7 cellular contexts compared by ENCODE assay signal in genomic region chr17:1764705-1765104, GRCh38. TPM values are rescaled to one million over a fixed set of nuclear protein-coding genes. Genes with fewer than 3 reads are reported as not detected.
DNase-seq lines count a peak whose midpoint lies in the region; ATAC-seq, FAIRE-seq and TF ChIP-seq lines count a peak whose summit lies in the region.
"Not testable (repeated sequence)": the region's sequence is repeated elsewhere in the genome, so short reads cannot be mapped to it uniquely, and the experiment has no call there.

No MANE protein-coding gene starts in this region.

- TF ChIP-seq CTCF in WTC11 (IDR thresholded peaks at IDR 0.05); endothelial cell of umbilical vein (IDR thresholded peaks at IDR 0.05; ENCODE audit: extremely low read depth in 1 of 2, insufficient read depth in 1 of 2, low read depth in 1 of 2, low read length in 2 of 2); keratinocyte (optimal IDR thresholded peaks at IDR 0.05 in 1 of 3, IDR thresholded peaks at IDR 0.05 in 1 of 3, conservative IDR thresholded peaks at IDR 0.05 in 1 of 3; ENCODE audit: extremely low read depth in 1 of 3, insufficient read depth in 2 of 3, low read length in 3 of 3); nephron (IDR thresholded peaks at IDR 0.05; ENCODE audit: unreplicated experiment in 3 of 3): not testable (repeated sequence)

- H3K9ac ChIP-seq in endothelial cell of umbilical vein (replicated peaks; ENCODE audit: extremely low read depth, insufficient read depth, low read length), result not testable (repeated sequence)
- peak overlapping the region; percentile 8 for H3K9ac ChIP-seq in keratinocyte (ENCODE audit: control insufficient read depth, extremely low read depth, insufficient read depth, low read length)

- dilution Hi-C loops in endothelial cell of umbilical vein (cut with MboI; ENCODE audit: extremely low pct_ligation_motif_present, low sequenced_read_pairs); keratinocyte (cut with MboI; ENCODE audit: extremely low pct_ligation_motif_present, low sequenced_read_pairs): not testable (repeated sequence)

- H4K20me1 ChIP-seq in endothelial cell of umbilical vein (replicated peaks; ENCODE audit: control insufficient read depth, extremely low read depth, insufficient read depth, low read length); keratinocyte (ENCODE audit: control insufficient read depth, extremely low read depth, insufficient read depth, low read length): not testable (repeated sequence)

- H3K4me1 ChIP-seq in endothelial cell of umbilical vein (ENCODE audit: control insufficient read depth, extremely low read depth, insufficient read depth, low read length), result not testable (repeated sequence)
- peaks cover 36% of the 10 kb centered on the region for H3K4me1 ChIP-seq in keratinocyte (ENCODE audit: control insufficient read depth, extremely low read depth, insufficient read depth, low read length)

- not testable (repeated sequence) for H3K36me3 Mint-ChIP-seq in IgD-negative memory B cell; WTC11; activated naive CD8-positive, alpha-beta T cell treated with anti-CD3 and anti-CD28 coated beads, Interleukin-2, amount 10 ng/mL, durations not matched to agents 7 days and 5 days; nephron (ENCODE audit: low read depth); stimulated activated naive CD8-positive, alpha-beta T cell treated with anti-CD3 and anti-CD28 coated beads, Interleukin-15, Interleukin-2, amounts not matched to agents 100 ng/mL and 50 ng/mL, for 24 hours (ENCODE audit: low read depth)

- H2AFZ ChIP-seq in endothelial cell of umbilical vein (ENCODE audit: low read depth, low read length) (peak overlapping the region; percentile 91), keratinocyte (ENCODE audit: control insufficient read depth, low read length) (peak overlapping the region; percentile 20)

- DNase-seq in WTC11 (ENCODE audit: low spot score); activated naive CD8-positive, alpha-beta T cell treated with anti-CD3 and anti-CD28 coated beads, Interleukin-2, amount 10 ng/mL, durations not matched to agents 7 days and 5 days; endothelial cell of umbilical vein (ENCODE audit: low read depth, low spot score); keratinocyte (ENCODE audit: low read depth, low spot score): not testable (repeated sequence)

- not testable (repeated sequence) for H3K36me3 ChIP-seq in endothelial cell of umbilical vein (ENCODE audit: control insufficient read depth in 2 of 2, extremely low read depth in 1 of 2, insufficient read depth in 2 of 2, low read length in 2 of 2); keratinocyte (ENCODE audit: control insufficient read depth in 2 of 2, extremely low read depth in 1 of 2, insufficient read depth in 2 of 2, low read length in 2 of 2)

- not testable (repeated sequence) for H3K4me3 ChIP-seq in endothelial cell of umbilical vein (replicated peaks in 1 of 3; ENCODE audit: insufficient read depth in 1 of 3, low read depth in 1 of 3, low read length in 3 of 3); keratinocyte (ENCODE audit: control insufficient read depth in 2 of 3, extremely low read depth in 1 of 3, insufficient read depth in 2 of 3, low read depth in 1 of 3, low read length in 3 of 3)

- TF ChIP-seq POLR2A in endothelial cell of umbilical vein (IDR thresholded peaks at IDR 0.05; ENCODE audit: low read depth, low read length), result not testable (repeated sequence)

- H3K27me3 Mint-ChIP-seq in IgD-negative memory B cell; WTC11 (ENCODE audit: low read depth); activated naive CD8-positive, alpha-beta T cell treated with anti-CD3 and anti-CD28 coated beads, Interleukin-2, amount 10 ng/mL, durations not matched to agents 7 days and 5 days; nephron (ENCODE audit: low read depth); stimulated activated naive CD8-positive, alpha-beta T cell treated with anti-CD3 and anti-CD28 coated beads, Interleukin-15, Interleukin-2, amounts not matched to agents 100 ng/mL and 50 ng/mL, for 24 hours: not testable (repeated sequence)

- POLR2A ChIA-PET in WTC11 (lab: Charles Lee), result not testable (repeated sequence)
- POLR2A ChIA-PET in activated naive CD8-positive, alpha-beta T cell treated with anti-CD3 and anti-CD28 coated beads, Interleukin-2, amount 10 ng/mL, durations not matched to agents 7 days and 5 days (lab: Charles Lee), result interaction anchor here (0.6 to 2.4 kb wide), 8 partner anchors 13 to 116 kb away, joined by 3 to 12 read pairs (median 4); partner anchors contain the start of genes RPA1, SMYD4 and WDR81
- POLR2A ChIA-PET in endothelial cell of umbilical vein (lab: Charles Lee), result interaction anchor here (0.8 kb wide), 1 partner anchor 48 kb away, joined by 3 read pairs; no protein-coding TSS in a partner anchor

- CTCF ChIA-PET in WTC11 (lab: Charles Lee), result interaction anchor here (2.3 kb wide), 1 partner anchor 51 kb away, joined by 11 read pairs; no protein-coding TSS in a partner anchor
- CTCF ChIA-PET in endothelial cell of umbilical vein (lab: Charles Lee), result interaction anchor here (0.7 to 2.4 kb wide), 7 partner anchors 11 to 80 kb away, joined by 3 to 9 read pairs (median 5); no protein-coding TSS in a partner anchor

- peak overlapping the region in 3 of 4 donors; percentile 28 to 81 (median 33) for H3K4me3 Mint-ChIP-seq in IgD-negative memory B cell
- H3K4me3 Mint-ChIP-seq in WTC11, result not testable (repeated sequence)
- H3K4me3 Mint-ChIP-seq in activated naive CD8-positive, alpha-beta T cell treated with anti-CD3 and anti-CD28 coated beads, Interleukin-2, amount 10 ng/mL, durations not matched to agents 7 days and 5 days, result peak overlapping the region; percentile 43
- peak overlapping the region; percentile 94 to 99 (median 97) for H3K4me3 Mint-ChIP-seq in nephron
- H3K4me3 Mint-ChIP-seq in stimulated activated naive CD8-positive, alpha-beta T cell treated with anti-CD3 and anti-CD28 coated beads, Interleukin-15, Interleukin-2, amounts not matched to agents 100 ng/mL and 50 ng/mL, for 24 hours, result peak overlapping the region; percentile 11

- H3K9me3 ChIP-seq in endothelial cell of umbilical vein (replicated peaks; ENCODE audit: control insufficient read depth, insufficient read depth, low read length); keratinocyte (ENCODE audit: control insufficient read depth, low read depth, low read length): not testable (repeated sequence)

- intact Hi-C loops in endothelial cell of umbilical vein (cut with micrococcal nuclease), result not testable (repeated sequence)

- not testable (repeated sequence) for H3K4me2 ChIP-seq in endothelial cell of umbilical vein (ENCODE audit: insufficient read depth, low read length)
- H3K4me2 ChIP-seq in keratinocyte (ENCODE audit: control insufficient read depth, extremely low read depth, insufficient read depth, low read depth, low read length), result peak overlapping the region; percentile 24

- H3K27ac ChIP-seq in endothelial cell of umbilical vein (ENCODE audit: insufficient read depth, low read depth, low read length), result not testable (repeated sequence)
- H3K27ac ChIP-seq in keratinocyte (ENCODE audit: control insufficient read depth, insufficient read depth, low read length), result peak overlapping the region; percentile 51

- H3K79me2 ChIP-seq in endothelial cell of umbilical vein (ENCODE audit: control insufficient read depth, insufficient read depth, low read length); keratinocyte (ENCODE audit: control insufficient read depth, insufficient read depth, low read length): not testable (repeated sequence)

- H3K27ac Mint-ChIP-seq in IgD-negative memory B cell, result peak overlapping the region; percentile 83 to 89 (median 85)
- H3K27ac Mint-ChIP-seq in WTC11; stimulated activated naive CD8-positive, alpha-beta T cell treated with anti-CD3 and anti-CD28 coated beads, Interleukin-15, Interleukin-2, amounts not matched to agents 100 ng/mL and 50 ng/mL, for 24 hours: not testable (repeated sequence)
- peak overlapping the region; percentile 85 for H3K27ac Mint-ChIP-seq in activated naive CD8-positive, alpha-beta T cell treated with anti-CD3 and anti-CD28 coated beads, Interleukin-2, amount 10 ng/mL, durations not matched to agents 7 days and 5 days
- H3K27ac Mint-ChIP-seq in nephron, result peak overlapping the region; percentile 83 to 95 (median 91)

- not testable (repeated sequence) for ATAC-seq in WTC11
- ATAC-seq in activated naive CD8-positive, alpha-beta T cell treated with anti-CD3 and anti-CD28 coated beads, Interleukin-2, amount 10 ng/mL, durations not matched to agents 7 days and 5 days (ENCODE audit: low read depth), result peak; percentile 4

- H3K4me1 Mint-ChIP-seq in IgD-negative memory B cell (peaks cover 14 to 27% (median 26%) of the 10 kb centered on the region in 3 donors), WTC11 (peaks cover 26% of the 10 kb centered on the region), nephron (peaks cover 38% of the 10 kb centered on the region)
- peaks cover 28% of the 10 kb centered on the region for H3K4me1 Mint-ChIP-seq in activated naive CD8-positive, alpha-beta T cell treated with anti-CD3 and anti-CD28 coated beads, Interleukin-2, amount 10 ng/mL, durations not matched to agents 7 days and 5 days
- peaks cover 35% of the 10 kb centered on the region for H3K4me1 Mint-ChIP-seq in stimulated activated naive CD8-positive, alpha-beta T cell treated with anti-CD3 and anti-CD28 coated beads, Interleukin-15, Interleukin-2, amounts not matched to agents 100 ng/mL and 50 ng/mL, for 24 hours (ENCODE audit: low read depth)

- H3K9me1 ChIP-seq in endothelial cell of umbilical vein (replicated peaks; ENCODE audit: control insufficient read depth, extremely low read depth, insufficient read depth, low read length); keratinocyte (ENCODE audit: control insufficient read depth, extremely low read depth, insufficient read depth, low read length): not testable (repeated sequence)

- not testable (repeated sequence) for BruUV-seq in endothelial cell of umbilical vein (replicated peaks; lab: Mats Ljungman, UMichigan)

- not testable (repeated sequence) for H3K27me3 ChIP-seq in endothelial cell of umbilical vein (ENCODE audit: control insufficient read depth in 2 of 2, insufficient read depth in 2 of 2, low read length in 2 of 2); keratinocyte (ENCODE audit: control insufficient read depth, extremely low read depth, insufficient read depth, low read length)

- H3K9me3 Mint-ChIP-seq in IgD-negative memory B cell; WTC11; activated naive CD8-positive, alpha-beta T cell treated with anti-CD3 and anti-CD28 coated beads, Interleukin-2, amount 10 ng/mL, durations not matched to agents 7 days and 5 days; nephron; stimulated activated naive CD8-positive, alpha-beta T cell treated with anti-CD3 and anti-CD28 coated beads, Interleukin-15, Interleukin-2, amounts not matched to agents 100 ng/mL and 50 ng/mL, for 24 hours: not testable (repeated sequence)

- FAIRE-seq in endothelial cell of umbilical vein (lab: Jason Lieb, UNC); keratinocyte (lab: Jason Lieb, UNC): not testable (repeated sequence)

RNA-seq across cellular contexts. Expression of gene SERPINF1, which starts 2.8 kb away (rescaled TPM):
- 8.3 TPM for polyA plus RNA-seq in IgD-negative memory B cell
- total RNA-seq in WTC11 (2021), result 16.7 to 26.2 TPM (median 22.1 TPM) in 3 replicates
- 1 to 10 TPM; 2.2 to 2.8 TPM for total RNA-seq in activated naive CD8-positive, alpha-beta T cell treated with anti-CD3 and anti-CD28 coated beads, Interleukin-2, amount 10 ng/mL, durations not matched to agents 7 days and 5 days
- not detected in 2 replicates for total RNA-seq in endothelial cell of umbilical vein
- polyA plus RNA-seq in endothelial cell of umbilical vein, result not detected in 2 replicates
- polyA plus RNA-seq in endothelial cell of umbilical vein (2011; cell fraction: cytosol; rRNA removed), result not detected in 2 replicates
- polyA plus RNA-seq in endothelial cell of umbilical vein (2011; cell fraction: nucleus; rRNA removed), result not detected in 2 replicates
- 0.85 and 0.87 TPM in 2 replicates for polyA plus RNA-seq in endothelial cell of umbilical vein (2012)
- polyA minus RNA-seq in endothelial cell of umbilical vein, result 1.6 and 3.4 TPM in 2 replicates
- polyA minus RNA-seq in endothelial cell of umbilical vein (2011; cell fraction: cytosol; rRNA and poly(A)+ RNA removed), result not detected
- polyA minus RNA-seq in endothelial cell of umbilical vein (2011; cell fraction: nucleus; rRNA and poly(A)+ RNA removed), result not detected in 2 replicates
- 17.3 to 29.8 TPM (median 23.2 TPM) in 3 replicates for polyA plus RNA-seq in keratinocyte
- 7.0 TPM for polyA plus RNA-seq in keratinocyte (2011; ENCODE audit: low read depth)
- 7.6 and 12.1 TPM in 2 replicates for polyA plus RNA-seq in keratinocyte (2011; cell fraction: cytosol; rRNA removed)
- 74.3 and 95.0 TPM in 2 replicates for polyA plus RNA-seq in keratinocyte (2011; cell fraction: nucleus; rRNA removed)
- polyA plus RNA-seq in keratinocyte (2012; ENCODE audit: low replicate concordance), result 7.5 and 8.7 TPM in 2 replicates
- 9.5 to 29.1 TPM (median 15.6 TPM) in 3 replicates for polyA minus RNA-seq in keratinocyte
- 11.1 TPM for polyA minus RNA-seq in keratinocyte (2011; cell fraction: cytosol; rRNA and poly(A)+ RNA removed)
- 6.6 and 10.3 TPM in 2 replicates for polyA minus RNA-seq in keratinocyte (2011; cell fraction: nucleus; rRNA and poly(A)+ RNA removed)

RNA-seq across cellular contexts. Expression of gene SERPINF2, which starts 22.0 kb away (rescaled TPM):
- 1.2 TPM for polyA plus RNA-seq in IgD-negative memory B cell
- 1.6 to 2.7 TPM (median 2.1 TPM) in 3 replicates for total RNA-seq in WTC11 (2021)
- total RNA-seq in activated naive CD8-positive, alpha-beta T cell treated with anti-CD3 and anti-CD28 coated beads, Interleukin-2, amount 10 ng/mL, durations not matched to agents 7 days and 5 days, result under 1 TPM; 0.23 to 0.33 TPM
- 0.30 TPM in 1 of 2 replicates, not detected in the other for total RNA-seq in endothelial cell of umbilical vein
- polyA plus RNA-seq in endothelial cell of umbilical vein, result 0.03 and 0.14 TPM in 2 replicates
- polyA plus RNA-seq in endothelial cell of umbilical vein (2011; cell fraction: cytosol; rRNA removed), result 0.06 and 0.09 TPM in 2 replicates
- 0.11 and 0.21 TPM in 2 replicates for polyA plus RNA-seq in endothelial cell of umbilical vein (2011; cell fraction: nucleus; rRNA removed)
- polyA plus RNA-seq in endothelial cell of umbilical vein (2012), result 0.12 TPM in 1 of 2 replicates, not detected in the other
- 0.15 TPM in 1 of 2 replicates, not detected in the other for polyA minus RNA-seq in endothelial cell of umbilical vein
- polyA minus RNA-seq in endothelial cell of umbilical vein (2011; cell fraction: cytosol; rRNA and poly(A)+ RNA removed), result 1.5 TPM
- not detected in 2 replicates for polyA minus RNA-seq in endothelial cell of umbilical vein (2011; cell fraction: nucleus; rRNA and poly(A)+ RNA removed)
- polyA plus RNA-seq in keratinocyte, result 0.93 to 1.5 TPM (median 0.96 TPM) in 3 replicates
- not detected for polyA plus RNA-seq in keratinocyte (2011; ENCODE audit: low read depth)
- 0.50 and 1.1 TPM in 2 replicates for polyA plus RNA-seq in keratinocyte (2011; cell fraction: cytosol; rRNA removed)
- polyA plus RNA-seq in keratinocyte (2011; cell fraction: nucleus; rRNA removed), result 1.3 and 2.0 TPM in 2 replicates
- 0.66 and 1.7 TPM in 2 replicates for polyA plus RNA-seq in keratinocyte (2012; ENCODE audit: low replicate concordance)
- polyA minus RNA-seq in keratinocyte, result 0.45 to 1.0 TPM (median 0.46 TPM) in 3 replicates
- polyA minus RNA-seq in keratinocyte (2011; cell fraction: cytosol; rRNA and poly(A)+ RNA removed), result 2.3 TPM
- polyA minus RNA-seq in keratinocyte (2011; cell fraction: nucleus; rRNA and poly(A)+ RNA removed), result 0.95 and 1.0 TPM in 2 replicates

RNA-seq across cellular contexts. Expression of gene WDR81, which starts 40.2 kb away (rescaled TPM):
- 21.6 TPM for polyA plus RNA-seq in IgD-negative memory B cell
- 14.0 to 16.4 TPM (median 15.1 TPM) in 3 replicates for total RNA-seq in WTC11 (2021)
- total RNA-seq in activated naive CD8-positive, alpha-beta T cell treated with anti-CD3 and anti-CD28 coated beads, Interleukin-2, amount 10 ng/mL, durations not matched to agents 7 days and 5 days, result 10 to 100 TPM; 35.8 to 36.7 TPM
- 16.5 and 17.3 TPM in 2 replicates for total RNA-seq in endothelial cell of umbilical vein
- 10.4 and 12.1 TPM in 2 replicates for polyA plus RNA-seq in endothelial cell of umbilical vein
- polyA plus RNA-seq in endothelial cell of umbilical vein (2011; cell fraction: cytosol; rRNA removed), result 5.0 and 7.6 TPM in 2 replicates
- 18.5 and 22.3 TPM in 2 replicates for polyA plus RNA-seq in endothelial cell of umbilical vein (2011; cell fraction: nucleus; rRNA removed)
- 10.1 and 11.7 TPM in 2 replicates for polyA plus RNA-seq in endothelial cell of umbilical vein (2012)
- polyA minus RNA-seq in endothelial cell of umbilical vein, result 10.2 and 10.9 TPM in 2 replicates
- polyA minus RNA-seq in endothelial cell of umbilical vein (2011; cell fraction: cytosol; rRNA and poly(A)+ RNA removed), result 12.5 TPM
- 9.7 and 18.8 TPM in 2 replicates for polyA minus RNA-seq in endothelial cell of umbilical vein (2011; cell fraction: nucleus; rRNA and poly(A)+ RNA removed)
- 4.2 to 9.5 TPM (median 7.3 TPM) in 3 replicates for polyA plus RNA-seq in keratinocyte
- 3.9 TPM for polyA plus RNA-seq in keratinocyte (2011; ENCODE audit: low read depth)
- polyA plus RNA-seq in keratinocyte (2011; cell fraction: cytosol; rRNA removed), result 2.9 and 6.2 TPM in 2 replicates
- polyA plus RNA-seq in keratinocyte (2011; cell fraction: nucleus; rRNA removed), result 21.5 and 27.0 TPM in 2 replicates
- polyA plus RNA-seq in keratinocyte (2012; ENCODE audit: low replicate concordance), result 8.9 and 15.4 TPM in 2 replicates
- 7.7 to 21.7 TPM (median 11.9 TPM) in 3 replicates for polyA minus RNA-seq in keratinocyte
- 19.6 TPM for polyA minus RNA-seq in keratinocyte (2011; cell fraction: cytosol; rRNA and poly(A)+ RNA removed)
- polyA minus RNA-seq in keratinocyte (2011; cell fraction: nucleus; rRNA and poly(A)+ RNA removed), result 30.9 and 37.2 TPM in 2 replicates

RNA-seq across cellular contexts. Expression of gene TLCD2, which starts 54.5 kb away (rescaled TPM):
- polyA plus RNA-seq in IgD-negative memory B cell, result not detected
- 1.4 to 1.9 TPM (median 1.4 TPM) in 3 replicates for total RNA-seq in WTC11 (2021)
- total RNA-seq in activated naive CD8-positive, alpha-beta T cell treated with anti-CD3 and anti-CD28 coated beads, Interleukin-2, amount 10 ng/mL, durations not matched to agents 7 days and 5 days, result under 1 TPM; 0.20 to 0.30 TPM
- 1.7 and 2.1 TPM in 2 replicates for total RNA-seq in endothelial cell of umbilical vein
- 0.72 TPM in 2 replicates for polyA plus RNA-seq in endothelial cell of umbilical vein
- 0.75 and 0.83 TPM in 2 replicates for polyA plus RNA-seq in endothelial cell of umbilical vein (2011; cell fraction: cytosol; rRNA removed)
- polyA plus RNA-seq in endothelial cell of umbilical vein (2011; cell fraction: nucleus; rRNA removed), result 0.70 and 0.83 TPM in 2 replicates
- polyA plus RNA-seq in endothelial cell of umbilical vein (2012), result 1.6 and 2.4 TPM in 2 replicates
- 0.98 and 1.0 TPM in 2 replicates for polyA minus RNA-seq in endothelial cell of umbilical vein
- polyA minus RNA-seq in endothelial cell of umbilical vein (2011; cell fraction: cytosol; rRNA and poly(A)+ RNA removed), result 1.6 TPM
- 0.24 and 0.38 TPM in 2 replicates for polyA minus RNA-seq in endothelial cell of umbilical vein (2011; cell fraction: nucleus; rRNA and poly(A)+ RNA removed)
- polyA plus RNA-seq in keratinocyte, result 0.75 to 1.1 TPM (median 0.76 TPM) in 3 replicates
- polyA plus RNA-seq in keratinocyte (2011; ENCODE audit: low read depth), result 10.0 TPM
- polyA plus RNA-seq in keratinocyte (2011; cell fraction: cytosol; rRNA removed), result 1.00 and 1.1 TPM in 2 replicates
- 2.1 and 2.6 TPM in 2 replicates for polyA plus RNA-seq in keratinocyte (2011; cell fraction: nucleus; rRNA removed)
- polyA plus RNA-seq in keratinocyte (2012; ENCODE audit: low replicate concordance), result 1.3 and 3.5 TPM in 2 replicates
- 0.48 to 2.2 TPM (median 0.95 TPM) in 3 replicates for polyA minus RNA-seq in keratinocyte
- 1.3 TPM for polyA minus RNA-seq in keratinocyte (2011; cell fraction: cytosol; rRNA and poly(A)+ RNA removed)
- 0.84 and 2.0 TPM in 2 replicates for polyA minus RNA-seq in keratinocyte (2011; cell fraction: nucleus; rRNA and poly(A)+ RNA removed)
